Comparison of ENCODE assay signal across 27 cellular contexts in genomic region chr19:30144242-30144758, GRCh38.
"Had no signal": no experiment of that assay in that cellular context is flagged by ENCODE, and none has a peak within 500 bp of the region (broad histone marks: within the 10 kb centered on the region; RNA-seq: fewer than 3 reads in every experiment).

No MANE protein-coding gene starts in this region.

- H3K9me3 ChIP-seq: body of pancreas, testis, uterus had no signal

- ATAC-seq: activated CD8-positive, alpha-beta memory T cell treated with anti-CD3 and anti-CD28 coated beads, Interleukin-2, amount 10 ng/mL, durations not matched to agents 7 days and 5 days; activated CD8-positive, alpha-beta T cell treated with anti-CD3 and anti-CD28 coated beads for 36 hours; body of pancreas; sciatic nerve; stimulated activated naive B cell treated with anti-CD40 and anti-IgM and Interleukin-4, amounts not matched to agents 10 μg/mL and 1 μg/mL and 100 μg/mL, for 72 hours had no signal

- H3K4me1 ChIP-seq: body of pancreas, testis, uterus had no signal

- H3K4me3 Mint-ChIP-seq: activated CD4-positive, alpha-beta T cell treated with anti-CD3 and anti-CD28 coated beads, Interleukin-2, amount 10 ng/mL, durations not matched to agents 7 days and 5 days; activated CD8-positive, alpha-beta memory T cell treated with anti-CD3 and anti-CD28 coated beads, Interleukin-2, amount 10 ng/mL, durations not matched to agents 7 days and 5 days; activated CD8-positive, alpha-beta T cell treated with anti-CD3 and anti-CD28 coated beads for 36 hours; activated naive CD4-positive, alpha-beta T cell treated with anti-CD3 and anti-CD28 coated beads, Interleukin-2, amount 50 U/mL, for 24 hours; dendritic cell treated with granulocyte-macrophage colony-stimulating factor and Interleukin-4, amounts not matched to agents 40 ng/mL and 50 ng/mL, for 4 days; neural crest cell; stimulated activated naive B cell treated with anti-CD40 and anti-IgM and Interleukin-4, amounts not matched to agents 10 μg/mL and 1 μg/mL and 100 μg/mL, for 72 hours had no signal

- H3K4me1 Mint-ChIP-seq: activated CD4-positive, alpha-beta T cell treated with anti-CD3 and anti-CD28 coated beads, Interleukin-2, amount 10 ng/mL, durations not matched to agents 7 days and 5 days; activated CD8-positive, alpha-beta memory T cell treated with anti-CD3 and anti-CD28 coated beads, Interleukin-2, amount 10 ng/mL, durations not matched to agents 7 days and 5 days; activated naive CD4-positive, alpha-beta T cell treated with anti-CD3 and anti-CD28 coated beads, Interleukin-2, amount 50 U/mL, for 24 hours; naive B cell; stimulated activated naive B cell treated with anti-CD40 and anti-IgM and Interleukin-4, amounts not matched to agents 10 μg/mL and 1 μg/mL and 100 μg/mL, for 72 hours had no signal

- H3K36me3 Mint-ChIP-seq: activated CD8-positive, alpha-beta memory T cell treated with anti-CD3 and anti-CD28 coated beads, Interleukin-2, amount 10 ng/mL, durations not matched to agents 7 days and 5 days; activated naive CD4-positive, alpha-beta T cell treated with anti-CD3 and anti-CD28 coated beads, Interleukin-2, amount 50 U/mL, for 24 hours; naive B cell; stimulated activated naive B cell treated with anti-CD40 and anti-IgM and Interleukin-4, amounts not matched to agents 10 μg/mL and 1 μg/mL and 100 μg/mL, for 72 hours had no signal

- H3K27ac ChIP-seq: body of pancreas, cardiac muscle cell, testis, uterus, WERI-Rb-1 had no signal

- H3K36me3 ChIP-seq: cardiac muscle cell, uterus, WERI-Rb-1 had no signal

- H3K9me3 Mint-ChIP-seq: activated CD4-positive, alpha-beta T cell treated with anti-CD3 and anti-CD28 coated beads, Interleukin-2, amount 10 ng/mL, durations not matched to agents 7 days and 5 days; activated CD8-positive, alpha-beta T cell treated with anti-CD3 and anti-CD28 coated beads for 36 hours; activated naive CD4-positive, alpha-beta T cell treated with anti-CD3 and anti-CD28 coated beads, Interleukin-2, amount 50 U/mL, for 24 hours; dendritic cell treated with granulocyte-macrophage colony-stimulating factor and Interleukin-4, amounts not matched to agents 40 ng/mL and 50 ng/mL, for 4 days; neural crest cell; stimulated activated naive B cell treated with anti-CD40 and anti-IgM and Interleukin-4, amounts not matched to agents 10 μg/mL and 1 μg/mL and 100 μg/mL, for 72 hours had no signal

- DNase-seq: activated CD4-positive, alpha-beta T cell treated with anti-CD3 and anti-CD28 coated beads, Interleukin-2, amount 10 ng/mL, durations not matched to agents 7 days and 5 days; activated CD4-positive, CD25-positive, alpha-beta regulatory T cell treated with anti-CD3 and anti-CD28 coated beads, Interleukin-2, amount 50 U/mL, for 72 hours; activated CD8-positive, alpha-beta memory T cell treated with anti-CD3 and anti-CD28 coated beads, Interleukin-2, amount 10 ng/mL, durations not matched to agents 7 days and 5 days; activated CD8-positive, alpha-beta T cell treated with anti-CD3 and anti-CD28 coated beads for 36 hours; activated gamma-delta T cell treated with Interleukin-2 at 50 U/mL for 16 hours; activated T-cell treated with anti-CD3 and anti-CD28 coated beads for 4 hours; anterior cingulate cortex; body of pancreas; effector CD4-positive, alpha-beta T cell; erythroblast; foreskin fibroblast; naive B cell; small intestine; stimulated activated CD4-positive, alpha-beta T cell treated with anti-CD3 and anti-CD28 coated beads, Interleukin-15, amount 100 ng/mL, for 24 hours; stimulated activated CD4-positive, alpha-beta T cell treated with anti-CD3 and anti-CD28 coated beads, Interleukin-2, amount 100 ng/mL, for 48 hours; stimulated activated CD8-positive, alpha-beta memory T cell treated with anti-CD3 and anti-CD28 coated beads, Interleukin-4, amount 100 ng/mL, for 48 hours; stimulated activated naive B cell treated with anti-CD40 and anti-IgM and Interleukin-4, amounts not matched to agents 10 μg/mL and 1 μg/mL and 100 μg/mL, for 72 hours; testis; trophoblast cell; uterus; WERI-Rb-1 had no signal

- H3K27me3 Mint-ChIP-seq: activated CD4-positive, alpha-beta T cell treated with anti-CD3 and anti-CD28 coated beads, Interleukin-2, amount 10 ng/mL, durations not matched to agents 7 days and 5 days; activated CD8-positive, alpha-beta memory T cell treated with anti-CD3 and anti-CD28 coated beads, Interleukin-2, amount 10 ng/mL, durations not matched to agents 7 days and 5 days; dendritic cell treated with granulocyte-macrophage colony-stimulating factor and Interleukin-4, amounts not matched to agents 40 ng/mL and 50 ng/mL, for 4 days; naive B cell had no signal

- H3K4me3 ChIP-seq: body of pancreas, cardiac muscle cell, lung, testis, uterus had no signal

- H3K27ac Mint-ChIP-seq: activated CD4-positive, alpha-beta T cell treated with anti-CD3 and anti-CD28 coated beads, Interleukin-2, amount 10 ng/mL, durations not matched to agents 7 days and 5 days; activated CD8-positive, alpha-beta memory T cell treated with anti-CD3 and anti-CD28 coated beads, Interleukin-2, amount 10 ng/mL, durations not matched to agents 7 days and 5 days; activated CD8-positive, alpha-beta T cell treated with anti-CD3 and anti-CD28 coated beads for 36 hours; activated naive CD4-positive, alpha-beta T cell treated with anti-CD3 and anti-CD28 coated beads, Interleukin-2, amount 50 U/mL, for 24 hours; dendritic cell treated with granulocyte-macrophage colony-stimulating factor and Interleukin-4, amounts not matched to agents 40 ng/mL and 50 ng/mL, for 4 days; naive B cell; stimulated activated naive B cell treated with anti-CD40 and anti-IgM and Interleukin-4, amounts not matched to agents 10 μg/mL and 1 μg/mL and 100 μg/mL, for 72 hours had no signal

- H3K27me3 ChIP-seq: body of pancreas, cardiac muscle cell, testis, uterus had no signal
